In genomic region chr10:98556061-98556460, GRCh38 we compare ENCODE assay signal across 28 cellular contexts.
"Had no signal": no experiment of that assay in that cellular context is flagged by ENCODE, and none has a peak within 500 bp of the region (broad histone marks: within the 10 kb centered on the region; RNA-seq: fewer than 3 reads in every experiment).

No MANE protein-coding gene starts in this region.

- H3K4me3 ChIP-seq: body of pancreas, dorsolateral prefrontal cortex, left lung, lower lobe of right lung, mucosa of descending colon, right atrium auricular region, smooth muscle cell, thyroid gland, upper lobe of left lung had no signal

- H3K27ac Mint-ChIP-seq: activated naive CD4-positive, alpha-beta T cell treated with anti-CD3 and anti-CD28 coated beads, Interleukin-2, amount 50 U/mL, for 72 hours; activated T-cell treated with anti-CD3 and anti-CD28 coated beads, Interleukin-2, amount 50 U/mL, for 72 hours; natural killer cell treated with Interleukin-12 subunit alpha and Interleukin-12 subunit beta and Interleukin-15 and Interleukin-18, amount 100 ng/mL, for 72 hours; stimulated activated memory B cell treated with anti-CD40 and anti-IgM and Interleukin-4, amounts not matched to agents 10 μg/mL and 1 μg/mL and 100 μg/mL, for 72 hours; stimulated activated naive CD8-positive, alpha-beta T cell treated with anti-CD3 and anti-CD28 coated beads, Interleukin-15, amount 100 ng/mL, for 72 hours; T-helper 17 cell had no signal

- H3K9me3 ChIP-seq: body of pancreas, left lung, lower lobe of right lung, mucosa of descending colon, right atrium auricular region, thyroid gland, upper lobe of left lung had no signal

- ATAC-seq: activated naive CD4-positive, alpha-beta T cell treated with anti-CD3 and anti-CD28 coated beads, Interleukin-2, amount 50 U/mL, for 72 hours; activated T-cell treated with anti-CD3 and anti-CD28 coated beads, Interleukin-2, amount 50 U/mL, for 72 hours; body of pancreas; esophagus mucosa; foreskin keratinocyte; left lung; lower lobe of right lung; mucosa of descending colon; natural killer cell treated with Interleukin-12 subunit alpha and Interleukin-12 subunit beta and Interleukin-15 and Interleukin-18, amount 100 ng/mL, for 72 hours; stimulated activated memory B cell treated with anti-CD40 and anti-IgM and Interleukin-4, amounts not matched to agents 10 μg/mL and 1 μg/mL and 100 μg/mL, for 72 hours; stimulated activated naive CD8-positive, alpha-beta T cell treated with anti-CD3 and anti-CD28 coated beads, Interleukin-15, amount 100 ng/mL, for 72 hours; T-helper 17 cell had no signal

- H3K4me1 ChIP-seq: body of pancreas, foreskin keratinocyte, left lung, lower lobe of right lung, right atrium auricular region, thyroid gland, upper lobe of left lung had no signal

- H3K36me3 Mint-ChIP-seq: activated naive CD4-positive, alpha-beta T cell treated with anti-CD3 and anti-CD28 coated beads, Interleukin-2, amount 50 U/mL, for 72 hours; natural killer cell treated with Interleukin-12 subunit alpha and Interleukin-12 subunit beta and Interleukin-15 and Interleukin-18, amount 100 ng/mL, for 72 hours; stimulated activated memory B cell treated with anti-CD40 and anti-IgM and Interleukin-4, amounts not matched to agents 10 μg/mL and 1 μg/mL and 100 μg/mL, for 72 hours had no signal

- H3K9me3 Mint-ChIP-seq: activated naive CD4-positive, alpha-beta T cell treated with anti-CD3 and anti-CD28 coated beads, Interleukin-2, amount 50 U/mL, for 72 hours; activated T-cell treated with anti-CD3 and anti-CD28 coated beads, Interleukin-2, amount 50 U/mL, for 72 hours; natural killer cell treated with Interleukin-12 subunit alpha and Interleukin-12 subunit beta and Interleukin-15 and Interleukin-18, amount 100 ng/mL, for 72 hours; stimulated activated memory B cell treated with anti-CD40 and anti-IgM and Interleukin-4, amounts not matched to agents 10 μg/mL and 1 μg/mL and 100 μg/mL, for 72 hours; stimulated activated naive CD8-positive, alpha-beta T cell treated with anti-CD3 and anti-CD28 coated beads, Interleukin-15, amount 100 ng/mL, for 72 hours had no signal

- H3K4me3 Mint-ChIP-seq: activated T-cell treated with anti-CD3 and anti-CD28 coated beads, Interleukin-2, amount 50 U/mL, for 72 hours; natural killer cell treated with Interleukin-12 subunit alpha and Interleukin-12 subunit beta and Interleukin-15 and Interleukin-18, amount 100 ng/mL, for 72 hours; stimulated activated memory B cell treated with anti-CD40 and anti-IgM and Interleukin-4, amounts not matched to agents 10 μg/mL and 1 μg/mL and 100 μg/mL, for 72 hours; stimulated activated naive CD8-positive, alpha-beta T cell treated with anti-CD3 and anti-CD28 coated beads, Interleukin-15, amount 100 ng/mL, for 72 hours; T-helper 17 cell had no signal

- H3K4me1 Mint-ChIP-seq: stimulated activated memory B cell treated with anti-CD40 and anti-IgM and Interleukin-4, amounts not matched to agents 10 μg/mL and 1 μg/mL and 100 μg/mL, for 72 hours; stimulated activated naive CD8-positive, alpha-beta T cell treated with anti-CD3 and anti-CD28 coated beads, Interleukin-15, amount 100 ng/mL, for 72 hours; T-helper 17 cell had no signal

- H3K27me3 ChIP-seq: body of pancreas, left lung, right atrium auricular region, thyroid gland, upper lobe of left lung had no signal

- DNase-seq: activated CD4-positive, alpha-beta T cell treated with anti-CD3 and anti-CD28 coated beads for 4 hours; activated CD4-positive, alpha-beta T cell treated with anti-CD3 and anti-CD28 coated beads, Interleukin-2, amount 50 U/mL, for 4 hours; activated CD4-positive, CD25-positive, alpha-beta regulatory T cell; activated naive CD4-positive, alpha-beta T cell; activated T-cell treated with anti-CD3 and anti-CD28 coated beads for 4 hours; activated T-cell treated with anti-CD3 and anti-CD28 coated beads, Interleukin-2, amount 50 U/mL, for 72 hours; anterior cingulate cortex; body of pancreas; dorsolateral prefrontal cortex; effector memory CD4-positive, alpha-beta T cell; foreskin keratinocyte; left lung; lower lobe of right lung; mucosa of descending colon; stimulated activated CD4-positive, alpha-beta T cell treated with anti-CD3 and anti-CD28 coated beads, Interleukin-1b, Interleukin-23, amount 100 ng/mL, for 48 hours; stimulated activated CD4-positive, alpha-beta T cell treated with anti-CD3 and anti-CD28 coated beads, Interleukin-4, amount 100 ng/mL, for 4 hours; stimulated activated CD8-positive, alpha-beta memory T cell treated with anti-CD3 and anti-CD28 coated beads, Interleukin-4, amount 100 ng/mL, for 48 hours; stimulated activated naive CD8-positive, alpha-beta T cell treated with anti-CD3 and anti-CD28 coated beads, Interleukin-15, amount 100 ng/mL, for 72 hours; substantia nigra; T-helper 17 cell; thyroid gland; upper lobe of left lung had no signal

- H3K27ac ChIP-seq: body of pancreas, dorsolateral prefrontal cortex, foreskin keratinocyte, left lung, lower lobe of right lung, right atrium auricular region, thyroid gland, upper lobe of left lung had no signal

- H3K36me3 ChIP-seq: left lung, lower lobe of right lung, right atrium auricular region, thyroid gland, upper lobe of left lung had no signal
